10 cellular contexts compared by ENCODE assay signal in genomic region chr3:13025090-13025489, GRCh38. TPM values are rescaled to one million over a fixed set of nuclear protein-coding genes. Genes with fewer than 3 reads are reported as not detected.
DNase-seq lines count a peak whose midpoint lies in the region; ATAC-seq and TF ChIP-seq lines count a peak whose summit lies in the region.
"Had no signal": no experiment of that assay in that cellular context is flagged by ENCODE, and none has a peak within 500 bp of the region (broad histone marks: within the 10 kb centered on the region; RNA-seq: fewer than 3 reads in every experiment).

No MANE protein-coding gene starts in this region.

- H3K27me3 ChIP-seq in ascending aorta (no peaks in the 10 kb centered on the region), kidney epithelial cell (ENCODE audit: control insufficient read depth, insufficient read depth, low read length) (peaks cover 2% of the 10 kb centered on the region), aorta (ENCODE audit: control insufficient read depth in 1 of 2, insufficient read depth in 2 of 2, low read length in 1 of 2) (no peaks in the 10 kb centered on the region)

- ATAC-seq in aorta (ENCODE audit: low FRiP score) (no peak), HG02938 (IDR thresholded peaks at IDR 0.05; ENCODE audit: unreplicated experiment) (no peak), HG03354 (IDR thresholded peaks at IDR 0.05; ENCODE audit: poor library complexity, severe bottlenecking, unreplicated experiment) (no peak)

- H3K36me3 ChIP-seq in ascending aorta (no peaks in the 10 kb centered on the region), kidney epithelial cell (ENCODE audit: control insufficient read depth, insufficient read depth, low read length) (no peaks in the 10 kb centered on the region), aorta (ENCODE audit: control insufficient read depth in 1 of 2, insufficient read depth in 2 of 2, low read length in 1 of 2) (no peaks in the 10 kb centered on the region)

- no peak overlapping the region for H3K4me3 ChIP-seq in ascending aorta
- H3K4me3 ChIP-seq in kidney epithelial cell (ENCODE audit: low read depth, low read length) = no peak overlapping the region
- H3K4me3 ChIP-seq in aorta (ENCODE audit: low read length in 2 of 2) = no peak overlapping the region

- DNase-seq in stimulated activated CD4-positive, alpha-beta T cell treated with anti-CD3 and anti-CD28 coated beads, Interleukin-15, amount 100 ng/mL, for 24 hours = peak; percentile 23
- DNase-seq in stimulated activated CD4-positive, alpha-beta T cell treated with anti-CD3 and anti-CD28 coated beads, Interleukin-2, amount 100 ng/mL, for 48 hours = no peak
- peak; percentile 67 to 88 for DNase-seq in ascending aorta (ENCODE audit: low spot score in 2 of 2)
- peak; percentile 47 for DNase-seq in kidney epithelial cell (ENCODE audit: low read depth)
- DNase-seq in aorta = peak; percentile 86 to 88
- no peak for DNase-seq in activated gamma-delta T cell (lab: John Stamatoyannopoulos, UW)
- DNase-seq: naive B cell; NK-92 treated with Interleukin-12 subunit alpha and Interleukin-12 subunit beta, amount 100 ng/mL, for 24 hours had no signal

- intact Hi-C loops in ascending aorta (cut with DNase I) (no loop called here), aorta (cut with DNase I) (no loop called here)

- H3K27ac ChIP-seq in ascending aorta (peak overlapping the region; percentile 67 to 77), aorta (ENCODE audit: low read depth in 1 of 2, low read length in 2 of 2) (no peak overlapping the region)

- H3K9me3 ChIP-seq in ascending aorta = no peaks in the 10 kb centered on the region
- H3K9me3 ChIP-seq in aorta (ENCODE audit: control insufficient read depth, low read length) = no peaks in the 10 kb centered on the region

- H3K4me1 ChIP-seq in ascending aorta (peaks cover 18 to 33% of the 10 kb centered on the region in 2 donors), aorta (ENCODE audit: control insufficient read depth in 1 of 2, insufficient read depth in 2 of 2, low read length in 2 of 2) (no peaks in the 10 kb centered on the region)

- TF ChIP-seq CTCF in ascending aorta (IDR thresholded peaks at IDR 0.05) (no peak), kidney epithelial cell (IDR thresholded peaks at IDR 0.05; ENCODE audit: insufficient read depth, low read length, poor library complexity, severe bottlenecking) (no peak)

- 49 to 53% methylated on average over 8 of the region's 8 CpGs for WGBS in aorta, 2 donors

RNA-seq across cellular contexts. Expression of gene IQSEC1, which starts 48.1 kb away (rescaled TPM):
- total RNA-seq in ascending aorta (148 TPM), kidney epithelial cell (14.9 and 22.7 TPM in 2 replicates), aorta (10 to 100 TPM; 76.1 to 84.7 TPM)
- polyA plus RNA-seq in aorta = 10 to 100 TPM; 12.6 to 23.7 TPM

Comparison
In these comparisons a context has a peak if more than half of its experiments do, and no peak if none do; other contexts are left out.
1. DNase-seq: peak in stimulated activated CD4-positive, alpha-beta T cell treated with anti-CD3 and anti-CD28 coated beads, Interleukin-15, amount 100 ng/mL, for 24 hours (single experiment), ascending aorta (2 of 2), kidney epithelial cell (single experiment) and aorta (2 of 2); none in stimulated activated CD4-positive, alpha-beta T cell treated with anti-CD3 and anti-CD28 coated beads, Interleukin-2, amount 100 ng/mL, for 48 hours (0 of 2) and activated gamma-delta T cell (single experiment).
2. H3K27ac ChIP-seq: peak in ascending aorta (2 of 2); none in aorta (0 of 2).